In the genomic region with DNA sequence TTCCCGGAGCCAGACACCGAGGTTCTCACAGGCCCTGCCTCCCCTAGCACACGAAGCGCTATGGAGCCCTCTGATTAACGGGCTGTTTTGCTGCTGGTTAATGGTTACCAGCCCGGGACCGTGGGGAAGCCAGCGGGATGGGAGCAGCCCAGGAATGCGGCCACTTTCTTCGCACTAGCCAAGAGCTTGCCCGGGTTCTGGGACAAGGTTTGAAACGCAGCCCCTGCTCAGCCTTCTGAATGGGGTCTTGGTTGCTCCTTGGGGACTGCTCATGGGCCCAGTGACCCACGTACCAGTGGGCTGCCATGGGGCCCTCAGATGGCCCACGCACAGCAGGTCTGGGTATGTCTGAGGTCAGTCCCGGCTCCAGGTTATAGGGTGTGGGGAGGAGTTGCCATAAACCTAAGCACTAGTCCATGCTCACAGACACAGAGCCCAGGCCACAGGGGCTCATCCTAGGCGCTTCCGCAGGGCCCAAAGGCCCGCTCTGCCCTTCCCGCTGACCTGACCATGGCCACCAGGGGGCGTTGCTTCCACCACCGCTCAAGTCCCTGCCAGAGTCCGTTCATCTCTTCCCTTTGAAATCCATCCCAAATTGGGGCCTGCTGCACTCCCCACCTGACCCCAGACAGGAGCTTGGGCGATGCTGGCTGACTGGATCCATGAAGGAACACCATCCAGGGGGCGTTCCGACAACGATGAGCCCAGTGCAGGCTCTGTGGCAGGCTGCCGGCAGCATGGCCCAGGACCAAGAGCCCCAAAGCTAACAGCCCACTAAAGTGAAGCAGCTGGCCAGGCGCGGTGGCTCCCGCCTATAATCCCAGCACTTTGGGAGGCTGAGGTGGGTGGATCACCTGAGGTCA, we compare ENCODE assay signal across 1 cellular context.
TF ChIP-seq lines count a peak whose summit lies in the region.

No MANE protein-coding gene starts in this region.

TF ChIP-seq in GM12878, 131 proteins besides CTCF, POLR2A, EP300 and RAD21:
- TF ChIP-seq SUPT20H (IDR thresholded peaks at IDR 0.05; ENCODE audit: borderline replicate concordance, control insufficient read depth, low read depth, low read length) (no peak), SMC3 (IDR thresholded peaks at IDR 0.05; ENCODE audit: borderline replicate concordance, low read length) (peak; percentile 50; the same call in 1 of the 2 replicates), ZBTB33 (IDR thresholded peaks at IDR 0.05) (peak; percentile 99), YY1 (IDR thresholded peaks at IDR 0.05; ENCODE audit: low read depth, low read length) (0 out of 2 replicates have a peak, but pooled peaks have one; percentile 22)
